ENCODE assay signal across 1 cellular context in genomic region chr11:67452141-67452952, GRCh38.
TF ChIP-seq lines count a peak whose summit lies in the region.

Gene GPR152 (minus strand): TSS chr11:67452729. CDS start chr11:67452724, 5 bp downstream.

TF ChIP-seq in HepG2, 621 proteins besides CTCF, POLR2A, EP300 and RAD21 (continued from another document):
- TF ChIP-seq, protein P1, sequence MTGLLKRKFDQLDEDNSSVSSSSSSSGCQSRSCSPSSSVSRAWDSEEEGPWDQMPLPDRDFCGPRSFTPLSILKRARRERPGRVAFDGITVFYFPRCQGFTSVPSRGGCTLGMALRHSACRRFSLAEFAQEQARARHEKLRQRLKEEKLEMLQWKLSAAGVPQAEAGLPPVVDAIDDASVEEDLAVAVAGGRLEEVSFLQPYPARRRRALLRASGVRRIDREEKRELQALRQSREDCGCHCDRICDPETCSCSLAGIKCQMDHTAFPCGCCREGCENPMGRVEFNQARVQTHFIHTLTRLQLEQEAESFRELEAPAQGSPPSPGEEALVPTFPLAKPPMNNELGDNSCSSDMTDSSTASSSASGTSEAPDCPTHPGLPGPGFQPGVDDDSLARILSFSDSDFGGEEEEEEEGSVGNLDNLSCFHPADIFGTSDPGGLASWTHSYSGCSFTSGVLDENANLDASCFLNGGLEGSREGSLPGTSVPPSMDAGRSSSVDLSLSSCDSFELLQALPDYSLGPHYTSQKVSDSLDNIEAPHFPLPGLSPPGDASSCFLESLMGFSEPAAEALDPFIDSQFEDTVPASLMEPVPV (CRISPR knock-in tag; IDR thresholded peaks at IDR 0.05) = no peak
- no peak for TF ChIP-seq YEATS4 (CRISPR knock-in tag; IDR thresholded peaks at IDR 0.05; ENCODE audit: borderline replicate concordance)
- peak; percentile 57 for TF ChIP-seq ZNF768 (CRISPR knock-in tag; IDR thresholded peaks at IDR 0.05)
- TF ChIP-seq, protein P2, sequence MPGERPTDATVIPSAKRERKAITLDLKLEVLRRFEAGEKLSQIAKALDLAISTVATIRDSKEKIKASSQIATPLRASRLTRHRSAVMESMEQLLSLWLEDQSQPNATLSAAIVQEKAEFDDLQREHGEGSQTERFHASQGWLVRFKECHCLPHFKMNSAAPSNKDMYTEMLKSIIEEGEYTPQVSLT (CRISPR knock-in tag; IDR thresholded peaks at IDR 0.05; ENCODE audit: borderline replicate concordance, low read depth) = no peak
- no peak for TF ChIP-seq SSRP1 (CRISPR knock-in tag; IDR thresholded peaks at IDR 0.05)
- no peak for TF ChIP-seq RNF219 (CRISPR knock-in tag; IDR thresholded peaks at IDR 0.05)
- TF ChIP-seq ZNF652 (CRISPR knock-in tag; IDR thresholded peaks at IDR 0.05; ENCODE audit: borderline replicate concordance, low read depth) = no peak
- TF ChIP-seq, protein P3, sequence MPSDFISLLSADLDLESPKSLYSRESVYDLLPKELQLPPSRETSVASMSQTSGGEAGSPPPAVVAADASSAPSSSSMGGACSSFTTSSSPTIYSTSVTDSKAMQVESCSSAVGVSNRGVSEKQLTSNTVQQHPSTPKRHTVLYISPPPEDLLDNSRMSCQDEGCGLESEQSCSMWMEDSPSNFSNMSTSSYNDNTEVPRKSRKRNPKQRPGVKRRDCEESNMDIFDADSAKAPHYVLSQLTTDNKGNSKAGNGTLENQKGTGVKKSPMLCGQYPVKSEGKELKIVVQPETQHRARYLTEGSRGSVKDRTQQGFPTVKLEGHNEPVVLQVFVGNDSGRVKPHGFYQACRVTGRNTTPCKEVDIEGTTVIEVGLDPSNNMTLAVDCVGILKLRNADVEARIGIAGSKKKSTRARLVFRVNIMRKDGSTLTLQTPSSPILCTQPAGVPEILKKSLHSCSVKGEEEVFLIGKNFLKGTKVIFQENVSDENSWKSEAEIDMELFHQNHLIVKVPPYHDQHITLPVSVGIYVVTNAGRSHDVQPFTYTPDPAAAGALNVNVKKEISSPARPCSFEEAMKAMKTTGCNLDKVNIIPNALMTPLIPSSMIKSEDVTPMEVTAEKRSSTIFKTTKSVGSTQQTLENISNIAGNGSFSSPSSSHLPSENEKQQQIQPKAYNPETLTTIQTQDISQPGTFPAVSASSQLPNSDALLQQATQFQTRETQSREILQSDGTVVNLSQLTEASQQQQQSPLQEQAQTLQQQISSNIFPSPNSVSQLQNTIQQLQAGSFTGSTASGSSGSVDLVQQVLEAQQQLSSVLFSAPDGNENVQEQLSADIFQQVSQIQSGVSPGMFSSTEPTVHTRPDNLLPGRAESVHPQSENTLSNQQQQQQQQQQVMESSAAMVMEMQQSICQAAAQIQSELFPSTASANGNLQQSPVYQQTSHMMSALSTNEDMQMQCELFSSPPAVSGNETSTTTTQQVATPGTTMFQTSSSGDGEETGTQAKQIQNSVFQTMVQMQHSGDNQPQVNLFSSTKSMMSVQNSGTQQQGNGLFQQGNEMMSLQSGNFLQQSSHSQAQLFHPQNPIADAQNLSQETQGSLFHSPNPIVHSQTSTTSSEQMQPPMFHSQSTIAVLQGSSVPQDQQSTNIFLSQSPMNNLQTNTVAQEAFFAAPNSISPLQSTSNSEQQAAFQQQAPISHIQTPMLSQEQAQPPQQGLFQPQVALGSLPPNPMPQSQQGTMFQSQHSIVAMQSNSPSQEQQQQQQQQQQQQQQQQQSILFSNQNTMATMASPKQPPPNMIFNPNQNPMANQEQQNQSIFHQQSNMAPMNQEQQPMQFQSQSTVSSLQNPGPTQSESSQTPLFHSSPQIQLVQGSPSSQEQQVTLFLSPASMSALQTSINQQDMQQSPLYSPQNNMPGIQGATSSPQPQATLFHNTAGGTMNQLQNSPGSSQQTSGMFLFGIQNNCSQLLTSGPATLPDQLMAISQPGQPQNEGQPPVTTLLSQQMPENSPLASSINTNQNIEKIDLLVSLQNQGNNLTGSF (CRISPR knock-in tag; IDR thresholded peaks at IDR 0.05) = no peak
- TF ChIP-seq, protein P4, sequence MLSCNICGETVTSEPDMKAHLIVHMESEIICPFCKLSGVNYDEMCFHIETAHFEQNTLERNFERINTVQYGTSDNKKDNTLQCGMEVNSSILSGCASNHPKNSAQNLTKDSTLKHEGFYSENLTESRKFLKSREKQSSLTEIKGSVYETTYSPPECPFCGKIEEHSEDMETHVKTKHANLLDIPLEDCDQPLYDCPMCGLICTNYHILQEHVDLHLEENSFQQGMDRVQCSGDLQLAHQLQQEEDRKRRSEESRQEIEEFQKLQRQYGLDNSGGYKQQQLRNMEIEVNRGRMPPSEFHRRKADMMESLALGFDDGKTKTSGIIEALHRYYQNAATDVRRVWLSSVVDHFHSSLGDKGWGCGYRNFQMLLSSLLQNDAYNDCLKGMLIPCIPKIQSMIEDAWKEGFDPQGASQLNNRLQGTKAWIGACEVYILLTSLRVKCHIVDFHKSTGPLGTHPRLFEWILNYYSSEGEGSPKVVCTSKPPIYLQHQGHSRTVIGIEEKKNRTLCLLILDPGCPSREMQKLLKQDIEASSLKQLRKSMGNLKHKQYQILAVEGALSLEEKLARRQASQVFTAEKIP (CRISPR knock-in tag; IDR thresholded peaks at IDR 0.05; ENCODE audit: borderline replicate concordance) = no peak
- TF ChIP-seq SRSF1 (optimal IDR thresholded peaks at IDR 0.05; ENCODE audit: low read depth, low read length) = no peak
- no peak for TF ChIP-seq ZNF10 (CRISPR knock-in tag; IDR thresholded peaks at IDR 0.05; ENCODE audit: borderline replicate concordance, low read depth)
- TF ChIP-seq, protein P5, sequence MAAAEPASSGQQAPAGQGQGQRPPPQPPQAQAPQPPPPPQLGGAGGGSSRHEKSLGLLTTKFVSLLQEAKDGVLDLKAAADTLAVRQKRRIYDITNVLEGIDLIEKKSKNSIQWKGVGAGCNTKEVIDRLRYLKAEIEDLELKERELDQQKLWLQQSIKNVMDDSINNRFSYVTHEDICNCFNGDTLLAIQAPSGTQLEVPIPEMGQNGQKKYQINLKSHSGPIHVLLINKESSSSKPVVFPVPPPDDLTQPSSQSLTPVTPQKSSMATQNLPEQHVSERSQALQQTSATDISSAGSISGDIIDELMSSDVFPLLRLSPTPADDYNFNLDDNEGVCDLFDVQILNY (CRISPR knock-in tag; conservative IDR thresholded peaks at IDR 0.05) = no peak
- no peak for TF ChIP-seq ZNF850 (CRISPR knock-in tag; conservative IDR thresholded peaks at IDR 0.05)
- no peak for TF ChIP-seq ZMYM3 (CRISPR knock-in tag; IDR thresholded peaks at IDR 0.05)
- no peak for TF ChIP-seq EZH2 (conservative IDR thresholded peaks at IDR 0.05; ENCODE audit: low read depth, low read length)
- 0 out of 2 replicates have a peak, but pooled peaks have one; percentile 18 for TF ChIP-seq GABPB1 (CRISPR knock-in tag; IDR thresholded peaks at IDR 0.05)
- TF ChIP-seq LBX2 (CRISPR knock-in tag; IDR thresholded peaks at IDR 0.05; ENCODE audit: borderline replicate concordance) = no peak
